ENCODE assay signal across 8 cellular contexts in genomic region chr4:22129454-22130075, GRCh38.
A peak's percentile ranks its signal among the peaks of the same experiment; 100 is the strongest.
DNase-seq lines count a peak whose midpoint lies in the region; ATAC-seq, FAIRE-seq and TF ChIP-seq lines count a peak whose summit lies in the region.

No MANE protein-coding gene starts in this region.

- ATAC-seq in HG03196 (IDR thresholded peaks at IDR 0.05; ENCODE audit: unreplicated experiment) (no peak), HG03025 (IDR thresholded peaks at IDR 0.05; ENCODE audit: low FRiP score, unreplicated experiment) (no peak)

- TF ChIP-seq POLR2A in transverse colon (IDR thresholded peaks at IDR 0.05): no peak

- H3K4me1 ChIP-seq in transverse colon: no peaks in the 10 kb centered on the region

- H3K27ac ChIP-seq in C4-2B: no peak overlapping the region
- no peak overlapping the region for H3K27ac ChIP-seq in transverse colon

- no peak for TF ChIP-seq EP300 in transverse colon (IDR thresholded peaks at IDR 0.05; ENCODE audit: low read depth)

- H3K36me3 ChIP-seq in transverse colon: no peaks in the 10 kb centered on the region

- H3K9me3 ChIP-seq in transverse colon: peaks cover 0 to 4% of the 10 kb centered on the region in 2 donors

- no peak overlapping the region for H3K4me3 ChIP-seq in transverse colon

- H3K27me3 ChIP-seq in transverse colon: no peaks in the 10 kb centered on the region

- intact Hi-C loops in transverse colon (cut with DNase I; ENCODE audit: low total_unique reads): no loop called here

- TF ChIP-seq CTCF in C4-2B (conservative IDR thresholded peaks at IDR 0.05) (peak; percentile 77), transverse colon (IDR thresholded peaks at IDR 0.05) (peak; percentile 25 to 53 (median 45))

- WGBS in transverse colon (ENCODE audit: low coverage in 1 of 2), 2 donors: 29 to 36% methylated on average over 2 to 12 of the region's 12 CpGs

- FAIRE-seq in RCC 7860 (lab: Jason Lieb, UNC): no peak

- DNase-seq in H4 (ENCODE audit: low spot score) (peak; percentile 39), RCC 7860 (ENCODE audit: low spot score) (peak; percentile 39), fibroblast of the conjunctiva (ENCODE audit: low read depth) (peak; percentile 17), transverse colon (peak; percentile 22), NCI-H2196 (lab: John Stamatoyannopoulos, UW; ENCODE audit: unreplicated experiment) (no peak)

- in situ Hi-C loops in transverse colon (cut with MboI; ENCODE audit: low pct_ligation_motif_present in 1 of 4, low pct_unique_long_range_greater_than_20kb in 1 of 4, low sequenced_read_pairs in 3 of 4): no loop called here
